Comparison of ENCODE assay signal across 21 cellular contexts in genomic region chr9:129022037-129022436, GRCh38. TPM values are rescaled to one million over a fixed set of nuclear protein-coding genes. Genes with fewer than 3 reads are reported as not detected.
DNase-seq lines count a peak whose midpoint lies in the region; ATAC-seq and TF ChIP-seq lines count a peak whose summit lies in the region.
"Had no signal": no experiment of that assay in that cellular context is flagged by ENCODE, and none has a peak within 500 bp of the region (broad histone marks: within the 10 kb centered on the region; RNA-seq: fewer than 3 reads in every experiment).

No MANE protein-coding gene starts in this region.

- TF ChIP-seq CTCF in hepatocyte (IDR thresholded peaks at IDR 0.05; ENCODE audit: poor library complexity) = no peak

- no peaks in the 10 kb centered on the region for H3K9me2 ChIP-seq in hepatocyte (replicated peaks; ENCODE audit: insufficient read depth)

- intact Hi-C loops in activated CD4-positive, alpha-beta memory T cell treated with anti-CD3 and anti-CD28 coated beads for 36 hours (cut with micrococcal nuclease) = no loop called here
- intact Hi-C loops in cardiac septum (cut with DNase I) = no loop called here

- H3K27me3 ChIP-seq in hepatocyte = no peaks in the 10 kb centered on the region
- H3K27me3 ChIP-seq: tibial artery had no signal

- no peak for DNase-seq in activated CD4-positive, alpha-beta memory T cell treated with anti-CD3 and anti-CD28 coated beads, Interleukin-2, amount 10 ng/mL, durations not matched to agents 7 days and 5 days
- DNase-seq in activated CD4-positive, alpha-beta memory T cell treated with anti-CD3 and anti-CD28 coated beads for 36 hours = no peak
- DNase-seq in T-helper 17 cell (no peak), hepatocyte (ENCODE audit: low spot score) (peak; percentile 4), NCI-H1694 treated with DMSO at 0.1 percent for 48 hours (lab: John Stamatoyannopoulos, UW) (no peak), cardiac septum (ENCODE audit: low spot score) (no peak), cerebellar cortex (ENCODE audit: low spot score) (no peak)
- no peak for DNase-seq in stimulated activated naive B cell treated with anti-CD40 and anti-IgM and Interleukin-4, amounts not matched to agents 10 μg/mL and 1 μg/mL and 100 μg/mL, for 72 hours
- DNase-seq: CD4-positive, alpha-beta T cell; central memory CD4-positive, alpha-beta T cell; foreskin melanocyte; GOT3; NCI-H2081 treated with DMSO at 0.1 percent for 48 hours; NCI-H524 treated with DMSO at 0.1 percent for 48 hours; PC-3; stimulated activated CD4-positive, alpha-beta T cell treated with anti-CD3 and anti-CD28 coated beads, Interleukin-1b, Interleukin-23, amount 100 ng/mL, for 48 hours; tibial artery had no signal

- H3K4me2 ChIP-seq in hepatocyte = no peak overlapping the region
- H3K4me2 ChIP-seq: A549 had no signal

- 91% methylated on average over 9 of the region's 9 CpGs for WGBS in hepatocyte (ENCODE audit: low lambda C conversion rate, missing lambda C conversion rate)

- no peaks in the 10 kb centered on the region for H3K9me3 ChIP-seq in T-helper 17 cell (ENCODE audit: control insufficient read depth, low read length, poor library complexity, severe bottlenecking)
- no peaks in the 10 kb centered on the region for H3K9me3 ChIP-seq in hepatocyte (ENCODE audit: low read depth)
- H3K9me3 ChIP-seq: A549, tibial artery had no signal

- no peak overlapping the region for H2AFZ ChIP-seq in hepatocyte

- H3K79me2 ChIP-seq in hepatocyte = peaks cover 50% of the 10 kb centered on the region

- peak overlapping the region; percentile 2 for H3K27ac Mint-ChIP-seq in activated CD4-positive, alpha-beta memory T cell treated with anti-CD3 and anti-CD28 coated beads, Interleukin-2, amount 10 ng/mL, durations not matched to agents 7 days and 5 days
- no peak overlapping the region for H3K27ac Mint-ChIP-seq in activated CD4-positive, alpha-beta memory T cell treated with anti-CD3 and anti-CD28 coated beads for 36 hours
- H3K27ac Mint-ChIP-seq in T-helper 17 cell = peak overlapping the region; percentile 8
- H3K27ac Mint-ChIP-seq in stimulated activated naive B cell treated with anti-CD40 and anti-IgM and Interleukin-4, amounts not matched to agents 10 μg/mL and 1 μg/mL and 100 μg/mL, for 72 hours = peak overlapping the region; percentile 62
- H3K27ac Mint-ChIP-seq: activated naive CD8-positive, alpha-beta T cell; CD4-positive, alpha-beta T cell had no signal

- CTCF ChIA-PET in activated CD4-positive, alpha-beta memory T cell treated with anti-CD3 and anti-CD28 coated beads, Interleukin-2, amount 10 ng/mL, durations not matched to agents 7 days and 5 days (lab: Charles Lee) = interaction anchor here (1.4 kb wide), 1 partner anchor 94 kb away, joined by 4 read pairs; no protein-coding TSS in a partner anchor
- CTCF ChIA-PET in activated CD4-positive, alpha-beta memory T cell treated with anti-CD3 and anti-CD28 coated beads for 36 hours (lab: Charles Lee) = no interaction called here

- no peak overlapping the region for H3K4me3 ChIP-seq in hepatocyte
- H3K4me3 ChIP-seq: A549, SK-N-MC, tibial artery had no signal

- H4K20me1 ChIP-seq in hepatocyte (ENCODE audit: insufficient read depth, poor library complexity, severe bottlenecking) = peaks cover 4% of the 10 kb centered on the region

- H3K9me3 Mint-ChIP-seq in activated CD4-positive, alpha-beta memory T cell treated with anti-CD3 and anti-CD28 coated beads, Interleukin-2, amount 10 ng/mL, durations not matched to agents 7 days and 5 days = no peaks in the 10 kb centered on the region
- H3K9me3 Mint-ChIP-seq in activated CD4-positive, alpha-beta memory T cell treated with anti-CD3 and anti-CD28 coated beads for 36 hours = no peaks in the 10 kb centered on the region
- no peaks in the 10 kb centered on the region for H3K9me3 Mint-ChIP-seq in stimulated activated naive B cell treated with anti-CD40 and anti-IgM and Interleukin-4, amounts not matched to agents 10 μg/mL and 1 μg/mL and 100 μg/mL, for 72 hours
- H3K9me3 Mint-ChIP-seq: CD4-positive, alpha-beta T cell had no signal

- H3K4me1 ChIP-seq in hepatocyte (ENCODE audit: insufficient read depth) = peaks cover 17% of the 10 kb centered on the region

- no peak for ATAC-seq in T-helper 17 cell
- no peak for ATAC-seq in stimulated activated naive B cell treated with anti-CD40 and anti-IgM and Interleukin-4, amounts not matched to agents 10 μg/mL and 1 μg/mL and 100 μg/mL, for 72 hours (replicated peaks)
- ATAC-seq: A549, PC-3, right cardiac atrium had no signal

- no peaks in the 10 kb centered on the region for H3K36me3 ChIP-seq in hepatocyte (replicated peaks; ENCODE audit: insufficient read depth, low read depth)

- no peak overlapping the region for H3K27ac ChIP-seq in hepatocyte
- H3K27ac ChIP-seq: A549, SK-N-MC, tibial artery had no signal

- H3K27me3 Mint-ChIP-seq in activated CD4-positive, alpha-beta memory T cell treated with anti-CD3 and anti-CD28 coated beads, Interleukin-2, amount 10 ng/mL, durations not matched to agents 7 days and 5 days = no peaks in the 10 kb centered on the region
- no peaks in the 10 kb centered on the region for H3K27me3 Mint-ChIP-seq in activated CD4-positive, alpha-beta memory T cell treated with anti-CD3 and anti-CD28 coated beads for 36 hours
- no peaks in the 10 kb centered on the region for H3K27me3 Mint-ChIP-seq in T-helper 17 cell
- H3K27me3 Mint-ChIP-seq in stimulated activated naive B cell treated with anti-CD40 and anti-IgM and Interleukin-4, amounts not matched to agents 10 μg/mL and 1 μg/mL and 100 μg/mL, for 72 hours = no peaks in the 10 kb centered on the region
- H3K27me3 Mint-ChIP-seq: activated naive CD8-positive, alpha-beta T cell; CD4-positive, alpha-beta T cell had no signal

- H3K4me1 Mint-ChIP-seq in activated CD4-positive, alpha-beta memory T cell treated with anti-CD3 and anti-CD28 coated beads, Interleukin-2, amount 10 ng/mL, durations not matched to agents 7 days and 5 days = peaks cover 30% of the 10 kb centered on the region
- peaks cover 18% of the 10 kb centered on the region for H3K4me1 Mint-ChIP-seq in activated CD4-positive, alpha-beta memory T cell treated with anti-CD3 and anti-CD28 coated beads for 36 hours (ENCODE audit: low read depth)
- peaks cover 22% of the 10 kb centered on the region for H3K4me1 Mint-ChIP-seq in T-helper 17 cell
- H3K4me1 Mint-ChIP-seq in stimulated activated naive B cell treated with anti-CD40 and anti-IgM and Interleukin-4, amounts not matched to agents 10 μg/mL and 1 μg/mL and 100 μg/mL, for 72 hours = peaks cover 12 to 42% of the 10 kb centered on the region in 2 donors

- POLR2A ChIA-PET in activated CD4-positive, alpha-beta memory T cell treated with anti-CD3 and anti-CD28 coated beads, Interleukin-2, amount 10 ng/mL, durations not matched to agents 7 days and 5 days (lab: Charles Lee) = no interaction called here
- POLR2A ChIA-PET in activated CD4-positive, alpha-beta memory T cell treated with anti-CD3 and anti-CD28 coated beads for 36 hours (lab: Charles Lee) = no interaction called here

- H3K36me3 Mint-ChIP-seq in activated CD4-positive, alpha-beta memory T cell treated with anti-CD3 and anti-CD28 coated beads, Interleukin-2, amount 10 ng/mL, durations not matched to agents 7 days and 5 days (ENCODE audit: low read depth) = peaks cover 12% of the 10 kb centered on the region
- H3K36me3 Mint-ChIP-seq in activated CD4-positive, alpha-beta memory T cell treated with anti-CD3 and anti-CD28 coated beads for 36 hours = peaks cover 3% of the 10 kb centered on the region
- no peaks in the 10 kb centered on the region for H3K36me3 Mint-ChIP-seq in T-helper 17 cell (ENCODE audit: low read depth)
- peaks cover 5 to 18% of the 10 kb centered on the region in 2 donors for H3K36me3 Mint-ChIP-seq in stimulated activated naive B cell treated with anti-CD40 and anti-IgM and Interleukin-4, amounts not matched to agents 10 μg/mL and 1 μg/mL and 100 μg/mL, for 72 hours

- no peak overlapping the region for H3K4me3 Mint-ChIP-seq in activated CD4-positive, alpha-beta memory T cell treated with anti-CD3 and anti-CD28 coated beads, Interleukin-2, amount 10 ng/mL, durations not matched to agents 7 days and 5 days
- H3K4me3 Mint-ChIP-seq in activated CD4-positive, alpha-beta memory T cell treated with anti-CD3 and anti-CD28 coated beads for 36 hours = no peak overlapping the region
- H3K4me3 Mint-ChIP-seq in T-helper 17 cell = peak overlapping the region; percentile 47
- H3K4me3 Mint-ChIP-seq in stimulated activated naive B cell treated with anti-CD40 and anti-IgM and Interleukin-4, amounts not matched to agents 10 μg/mL and 1 μg/mL and 100 μg/mL, for 72 hours = no peak overlapping the region
- H3K4me3 Mint-ChIP-seq: activated naive CD8-positive, alpha-beta T cell; CD4-positive, alpha-beta T cell had no signal

RNA-seq across cellular contexts. Expression of gene SH3GLB2, which starts 6.1 kb away (rescaled TPM):
- 10 to 100 TPM; 87.0 to 90.5 TPM for total RNA-seq in activated CD4-positive, alpha-beta memory T cell treated with anti-CD3 and anti-CD28 coated beads, Interleukin-2, amount 10 ng/mL, durations not matched to agents 7 days and 5 days
- 10 to 100 TPM; 59.5 to 62.3 TPM for total RNA-seq in activated CD4-positive, alpha-beta memory T cell treated with anti-CD3 and anti-CD28 coated beads for 36 hours
- total RNA-seq in T-helper 17 cell = 10 to 100 TPM; 82.2 to 87.1 TPM
- total RNA-seq in hepatocyte = 68.3 and 85.4 TPM in 2 replicates
- polyA plus RNA-seq in hepatocyte = 124 and 189 TPM in 2 replicates
- total RNA-seq in cardiac septum = 40.6 TPM

RNA-seq across cellular contexts. Expression of gene MIGA2, which starts 14.4 kb away (rescaled TPM):
- total RNA-seq in activated CD4-positive, alpha-beta memory T cell treated with anti-CD3 and anti-CD28 coated beads, Interleukin-2, amount 10 ng/mL, durations not matched to agents 7 days and 5 days = 10 to 100 TPM; 36.5 to 40.9 TPM
- 10 to 100 TPM; 26.1 to 26.5 TPM for total RNA-seq in activated CD4-positive, alpha-beta memory T cell treated with anti-CD3 and anti-CD28 coated beads for 36 hours
- 10 to 100 TPM; 64.2 to 81.4 TPM for total RNA-seq in T-helper 17 cell
- 16.8 and 29.5 TPM in 2 replicates for total RNA-seq in hepatocyte
- polyA plus RNA-seq in hepatocyte = 23.4 and 33.3 TPM in 2 replicates
- total RNA-seq in cardiac septum = 39.3 TPM

RNA-seq across cellular contexts. Expression of gene DOLPP1, which starts 58.9 kb away (rescaled TPM):
- 10 to 100 TPM; 12.9 to 16.3 TPM for total RNA-seq in activated CD4-positive, alpha-beta memory T cell treated with anti-CD3 and anti-CD28 coated beads, Interleukin-2, amount 10 ng/mL, durations not matched to agents 7 days and 5 days
- 10 to 100 TPM; 13.9 to 15.3 TPM for total RNA-seq in activated CD4-positive, alpha-beta memory T cell treated with anti-CD3 and anti-CD28 coated beads for 36 hours
- total RNA-seq in T-helper 17 cell (1 to 10 TPM; 5.3 to 8.0 TPM), hepatocyte (16.2 and 23.8 TPM in 2 replicates), cardiac septum (4.8 TPM)
- polyA plus RNA-seq in hepatocyte = 17.2 and 20.6 TPM in 2 replicates
